21 cellular contexts compared by ENCODE assay signal in genomic region chr11:56909080-56909479, GRCh38.
A peak's percentile ranks its signal among the peaks of the same experiment; 100 is the strongest.
DNase-seq lines count a peak whose midpoint lies in the region; ATAC-seq, FAIRE-seq and TF ChIP-seq lines count a peak whose summit lies in the region.
"Had no signal": no experiment of that assay in that cellular context is flagged by ENCODE, and none has a peak within 500 bp of the region (broad histone marks: within the 10 kb centered on the region; RNA-seq: fewer than 3 reads in every experiment).

No MANE protein-coding gene starts in this region.

- H3K4me1 ChIP-seq in heart left ventricle (no peaks in the 10 kb centered on the region), mesenchymal stem cell (ENCODE audit: control insufficient read depth, insufficient read depth, low read depth, low read length) (peaks cover 6% of the 10 kb centered on the region)
- H3K4me1 ChIP-seq: BE2C, BLaER1 had no signal

- H3K27me3 ChIP-seq in heart left ventricle (no peaks in the 10 kb centered on the region), mesenchymal stem cell (ENCODE audit: control insufficient read depth in 1 of 2, insufficient read depth in 1 of 2, low read length in 2 of 2) (no peaks in the 10 kb centered on the region)
- H3K27me3 ChIP-seq: BE2C, BLaER1 had no signal

- FAIRE-seq in GM12892 (lab: Jason Lieb, UNC) = no peak
- FAIRE-seq: D721Med, G401.6, GM12891, GM18507 had no signal

- no peak overlapping the region for H4K8ac ChIP-seq in mesenchymal stem cell (ENCODE audit: low read length)

- H3K4me3 ChIP-seq in heart left ventricle (no peak overlapping the region), mesenchymal stem cell (ENCODE audit: insufficient read depth in 1 of 2, low read depth in 1 of 2, low read length in 2 of 2) (no peak overlapping the region)
- H3K4me3 ChIP-seq: BLaER1 had no signal

- H3K4ac ChIP-seq in mesenchymal stem cell (ENCODE audit: low read depth in 1 of 2, low read length in 2 of 2) = no peak overlapping the region

- H3K27ac ChIP-seq in heart left ventricle (no peak overlapping the region), epithelial cell of prostate (peak overlapping the region; percentile 96), mesenchymal stem cell (ENCODE audit: low read length, poor library complexity, severe bottlenecking) (no peak overlapping the region)
- H3K27ac ChIP-seq: 22Rv1, BLaER1 had no signal

- intact Hi-C loops in Right ventricle myocardium inferior (cut with DNase I) (no loop called here), heart left ventricle (cut with DNase I) (loop anchor here in 1 of 10 donors (10.0 kb wide), 1 partner anchor 64 kb away; no protein-coding TSS in a partner anchor)

- no peak for TF ChIP-seq CTCF in heart left ventricle (IDR thresholded peaks at IDR 0.05)

- no peak overlapping the region for H4K91ac ChIP-seq in mesenchymal stem cell (ENCODE audit: low read length)

- H2AFZ ChIP-seq in mesenchymal stem cell (ENCODE audit: low read depth, low read length) = no peak overlapping the region

- no peak overlapping the region for H3K9ac ChIP-seq in mesenchymal stem cell (ENCODE audit: low read length)
- H3K9ac ChIP-seq: BLaER1 had no signal

- no peak overlapping the region for H3K14ac ChIP-seq in mesenchymal stem cell (ENCODE audit: low read length in 2 of 2)

- H2BK15ac ChIP-seq in mesenchymal stem cell (ENCODE audit: low read depth, poor library complexity, severe bottlenecking) = no peak overlapping the region

- TF ChIP-seq POLR2A in heart left ventricle (IDR thresholded peaks at IDR 0.05) = no peak
- no peak for TF ChIP-seq POLR2A in GM12892 (IDR thresholded peaks at IDR 0.05; ENCODE audit: low read depth, low read length)

- 84 to 93% (median 86%) methylated on average over 4 of the region's 4 CpGs for WGBS in heart left ventricle, 4 donors
- WGBS in mesenchymal stem cell = 63% methylated on average over 3 of the region's 4 CpGs

- H3K4me2 ChIP-seq in mesenchymal stem cell (ENCODE audit: low read length, poor library complexity, severe bottlenecking) = no peak overlapping the region
- H3K4me2 ChIP-seq: BLaER1 had no signal

- no peaks in the 10 kb centered on the region for H3K79me1 ChIP-seq in mesenchymal stem cell (replicated peaks; ENCODE audit: low read length, poor library complexity, severe bottlenecking)

- H2BK12ac ChIP-seq in mesenchymal stem cell (ENCODE audit: low read length in 2 of 2) = no peak overlapping the region

- H2BK120ac ChIP-seq in mesenchymal stem cell (ENCODE audit: low read depth, low read length) = no peak overlapping the region

- H3K18ac ChIP-seq in mesenchymal stem cell (ENCODE audit: low read depth in 1 of 2, low read length in 2 of 2) = no peak overlapping the region

- H3K36me3 ChIP-seq in heart left ventricle = no peaks in the 10 kb centered on the region
- no peaks in the 10 kb centered on the region for H3K36me3 ChIP-seq in mesenchymal stem cell (ENCODE audit: control insufficient read depth in 1 of 2, insufficient read depth in 2 of 2, low read depth in 1 of 2, low read length in 2 of 2)
- H3K36me3 ChIP-seq: BE2C, BLaER1 had no signal

- ATAC-seq in Right ventricle myocardium inferior (no peak), heart left ventricle (no peak)

- no peak overlapping the region for H3K23ac ChIP-seq in mesenchymal stem cell (ENCODE audit: low read length in 2 of 2)

- H2AK5ac ChIP-seq in mesenchymal stem cell (ENCODE audit: low read length, severe bottlenecking) = peak overlapping the region; percentile 74

- peak; percentile 70 for DNase-seq in Right ventricle myocardium inferior (ENCODE audit: missing footprints)
- DNase-seq in heart left ventricle = no peak
- no peak for DNase-seq in epithelial cell of prostate (ENCODE audit: low read depth, low spot score)
- no peak for DNase-seq in mesenchymal stem cell
- no peak for DNase-seq in GM12892 (ENCODE audit: insufficient read length)
- DNase-seq in NCI-H2196 treated with DMSO at 0.1 percent for 48 hours (lab: John Stamatoyannopoulos, UW; ENCODE audit: unreplicated experiment) = no peak
- DNase-seq: ACHN; BE2C; C1 segment of cervical spinal cord; CD4-positive, alpha-beta memory T cell; CD4-positive, CD25-positive, alpha-beta regulatory T cell; CD8-positive, alpha-beta memory T cell; COR-L47; DMS79 treated with DMSO at 0.1 percent for 48 hours; GF-D8 had no signal

- H2BK5ac ChIP-seq in mesenchymal stem cell (ENCODE audit: low read depth, low read length, poor library complexity, severe bottlenecking) = no peak overlapping the region

- peaks cover 0 to 2% (median 0%) of the 10 kb centered on the region in 12 donors for H3K9me3 ChIP-seq in heart left ventricle
- no peaks in the 10 kb centered on the region for H3K9me3 ChIP-seq in mesenchymal stem cell (ENCODE audit: control insufficient read depth, low read length)
- H3K9me3 ChIP-seq: BE2C, BLaER1 had no signal
